In genomic region chr4:89270792-89271191, GRCh38 we compare ENCODE assay signal across 14 cellular contexts.
"Had no signal": no experiment of that assay in that cellular context is flagged by ENCODE, and none has a peak within 500 bp of the region (broad histone marks: within the 10 kb centered on the region; RNA-seq: fewer than 3 reads in every experiment).

No MANE protein-coding gene starts in this region.

- H3K27ac Mint-ChIP-seq: brain, naive B cell, WTC11 had no signal

- H3K4me3 Mint-ChIP-seq: brain, naive B cell, WTC11 had no signal

- H3K4me1 Mint-ChIP-seq: brain, naive B cell, WTC11 had no signal

- H3K4me1 ChIP-seq: esophagus squamous epithelium, thyroid gland had no signal

- ATAC-seq: left lobe of liver, pancreas, sciatic nerve, WTC11 had no signal

- H3K4me3 ChIP-seq: esophagus squamous epithelium, hepatocyte, pancreas, thyroid gland had no signal

- H3K9me3 ChIP-seq: esophagus squamous epithelium, pancreas, SK-N-SH, thyroid gland had no signal

- H3K36me3 Mint-ChIP-seq: brain, naive B cell, WTC11 had no signal

- DNase-seq: activated T-cell treated with anti-CD3 and anti-CD28 coated beads, Interleukin-2, amount 50 U/mL, for 48 hours; cortex of kidney; effector CD4-positive, alpha-beta T cell; esophagus squamous epithelium; mammary epithelial cell; naive B cell; pancreas; SK-N-SH; thyroid gland had no signal

- H3K9me3 Mint-ChIP-seq: brain, naive B cell, WTC11 had no signal

- H3K36me3 ChIP-seq: esophagus squamous epithelium, pancreas, thyroid gland had no signal

- H3K27ac ChIP-seq: esophagus squamous epithelium, hepatocyte, pancreas, thyroid gland had no signal

- H3K27me3 ChIP-seq: esophagus squamous epithelium, hepatocyte, pancreas, thyroid gland had no signal
